15 cellular contexts compared by ENCODE assay signal in genomic region chr18:55732227-55733106, GRCh38.
DNase-seq lines count a peak whose midpoint lies in the region; ATAC-seq and TF ChIP-seq lines count a peak whose summit lies in the region.
"Had no signal": no experiment of that assay in that cellular context is flagged by ENCODE, and none has a peak within 500 bp of the region (broad histone marks: within the 10 kb centered on the region; RNA-seq: fewer than 3 reads in every experiment).

No MANE protein-coding gene starts in this region.

- H3K27ac ChIP-seq in left ventricle myocardium inferior (replicated peaks) = peak overlapping the region; percentile 82
- no peak overlapping the region for H3K27ac ChIP-seq in ascending aorta
- H3K27ac ChIP-seq: KMS-11, ovary had no signal

- peak overlapping the region; percentile 21 for H3K4me2 ChIP-seq in skeletal muscle satellite cell (ENCODE audit: low read length)
- H3K4me2 ChIP-seq: KMS-11 had no signal

- H3K4me3 ChIP-seq in left ventricle myocardium inferior (no peak overlapping the region), skeletal muscle satellite cell (ENCODE audit: low read length) (peak overlapping the region; percentile 2), ascending aorta (no peak overlapping the region)
- H3K4me3 ChIP-seq: ovary had no signal

- H3K36me3 ChIP-seq in left ventricle myocardium inferior = no peaks in the 10 kb centered on the region
- no peaks in the 10 kb centered on the region for H3K36me3 ChIP-seq in skeletal muscle satellite cell (ENCODE audit: insufficient read depth, low read length)
- no peaks in the 10 kb centered on the region for H3K36me3 ChIP-seq in ascending aorta
- H3K36me3 ChIP-seq: ovary had no signal

- peak; percentile 15 for ATAC-seq in HG02610 (IDR thresholded peaks at IDR 0.05; ENCODE audit: unreplicated experiment)
- ATAC-seq: PC-3 had no signal

- H3K9ac ChIP-seq in skeletal muscle satellite cell (ENCODE audit: low read depth, low read length) = no peak overlapping the region
- H3K9ac ChIP-seq: KMS-11 had no signal

- H3K27me3 ChIP-seq in left ventricle myocardium inferior (ENCODE audit: low read depth) (no peaks in the 10 kb centered on the region), skeletal muscle satellite cell (ENCODE audit: control insufficient read depth, insufficient read depth, low read length) (no peaks in the 10 kb centered on the region), ascending aorta (no peaks in the 10 kb centered on the region)
- H3K27me3 ChIP-seq: ovary had no signal

- peaks cover 23% of the 10 kb centered on the region for H3K4me1 ChIP-seq in left ventricle myocardium inferior
- H3K4me1 ChIP-seq in skeletal muscle satellite cell (ENCODE audit: control insufficient read depth, insufficient read depth, low read length) = peaks cover 19% of the 10 kb centered on the region
- H3K4me1 ChIP-seq in ascending aorta = peaks cover 0 to 6% of the 10 kb centered on the region in 2 donors

- TF ChIP-seq CTCF in left ventricle myocardium inferior (IDR thresholded peaks at IDR 0.05; ENCODE audit: borderline replicate concordance) = no peak
- no peak for TF ChIP-seq CTCF in ascending aorta (IDR thresholded peaks at IDR 0.05)

- no peaks in the 10 kb centered on the region for H3K9me3 ChIP-seq in left ventricle myocardium inferior (replicated peaks)
- H3K9me3 ChIP-seq in skeletal muscle satellite cell (replicated peaks; ENCODE audit: low read length) = no peaks in the 10 kb centered on the region
- H3K9me3 ChIP-seq in ascending aorta = no peaks in the 10 kb centered on the region
- H3K9me3 ChIP-seq: ovary had no signal

- intact Hi-C loops in left ventricle myocardium inferior (cut with micrococcal nuclease) (no loop called here), ascending aorta (cut with DNase I) (no loop called here)

- peak; percentile 49 for DNase-seq in astrocyte of the hippocampus (ENCODE audit: low read depth, low spot score)
- DNase-seq in left ventricle myocardium inferior = no peak
- no peak for DNase-seq in NCI-H2171 treated with DMSO at 0.1 percent for 48 hours (lab: John Stamatoyannopoulos, UW)
- DNase-seq in ascending aorta (ENCODE audit: low spot score in 2 of 2) = no peak
- no peak for DNase-seq in middle frontal gyrus (ENCODE audit: extremely low spot score, low spot score)
- DNase-seq: glutamatergic neuron, kidney, midbrain, NCI-H1436, NCI-H510A, ovary, PC-3 had no signal
